ENCODE assay signal across 1 cellular context in the genomic region with DNA sequence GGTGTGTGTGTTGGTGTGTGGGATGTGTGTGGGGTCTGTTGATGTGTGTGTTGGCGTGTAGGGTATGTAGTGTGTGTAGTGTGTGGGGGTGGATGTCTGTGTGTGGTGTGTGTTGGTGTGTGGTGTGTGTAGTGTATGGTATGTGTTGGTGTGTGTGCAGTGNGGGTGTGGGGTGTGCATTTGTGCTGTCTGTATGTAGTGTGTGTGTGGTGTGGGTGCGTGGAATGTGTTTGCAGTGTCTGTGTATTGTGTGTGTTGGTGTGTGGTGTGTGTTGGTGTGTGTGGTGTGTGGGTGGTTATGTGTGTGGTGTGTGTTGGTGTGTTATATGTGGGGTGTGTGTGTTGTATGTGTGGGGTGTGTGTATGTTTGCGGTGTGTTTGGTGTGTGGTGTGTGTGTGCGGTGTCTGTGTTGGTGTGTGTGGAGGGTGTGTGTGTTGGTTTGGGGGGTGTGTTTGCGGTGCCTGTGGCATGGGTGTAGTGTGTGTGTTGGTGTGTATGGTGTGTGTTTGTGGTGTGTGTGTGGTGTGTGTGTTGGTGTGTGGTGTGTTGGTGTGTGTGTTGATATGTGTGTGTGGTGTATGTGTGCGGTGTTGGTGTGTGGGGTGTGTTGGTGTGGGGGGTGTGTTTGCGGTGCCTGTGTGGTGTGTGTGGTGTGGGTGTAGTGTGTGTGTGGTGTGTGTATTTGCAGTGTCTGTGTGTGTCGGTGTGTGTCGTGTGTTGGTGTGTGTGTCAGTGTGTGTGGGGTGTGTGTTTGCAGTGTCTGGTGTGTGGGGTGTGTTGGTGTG.
TF ChIP-seq lines count a peak whose summit lies in the region.

No MANE protein-coding gene starts in this region.

TF ChIP-seq in H1, 55 proteins besides CTCF, POLR2A, EP300 and RAD21:
- TF ChIP-seq CHD1 (IDR thresholded peaks at IDR 0.05; ENCODE audit: low read depth, low read length), result no peak
- TF ChIP-seq SUZ12 (IDR thresholded peaks at IDR 0.05; ENCODE audit: low read length), result no peak
- no peak for TF ChIP-seq TAF7 (optimal IDR thresholded peaks at IDR 0.05; ENCODE audit: borderline replicate concordance, low read depth, low read length)
- TF ChIP-seq KDM5A (IDR thresholded peaks at IDR 0.05; ENCODE audit: low read length), result no peak
- TF ChIP-seq HDAC2 (IDR thresholded peaks at IDR 0.05; ENCODE audit: borderline replicate concordance in 1 of 2, low read depth in 2 of 2, low read length in 2 of 2), result no peak
